Comparison of ENCODE assay signal across 1 cellular context in the genomic region with DNA sequence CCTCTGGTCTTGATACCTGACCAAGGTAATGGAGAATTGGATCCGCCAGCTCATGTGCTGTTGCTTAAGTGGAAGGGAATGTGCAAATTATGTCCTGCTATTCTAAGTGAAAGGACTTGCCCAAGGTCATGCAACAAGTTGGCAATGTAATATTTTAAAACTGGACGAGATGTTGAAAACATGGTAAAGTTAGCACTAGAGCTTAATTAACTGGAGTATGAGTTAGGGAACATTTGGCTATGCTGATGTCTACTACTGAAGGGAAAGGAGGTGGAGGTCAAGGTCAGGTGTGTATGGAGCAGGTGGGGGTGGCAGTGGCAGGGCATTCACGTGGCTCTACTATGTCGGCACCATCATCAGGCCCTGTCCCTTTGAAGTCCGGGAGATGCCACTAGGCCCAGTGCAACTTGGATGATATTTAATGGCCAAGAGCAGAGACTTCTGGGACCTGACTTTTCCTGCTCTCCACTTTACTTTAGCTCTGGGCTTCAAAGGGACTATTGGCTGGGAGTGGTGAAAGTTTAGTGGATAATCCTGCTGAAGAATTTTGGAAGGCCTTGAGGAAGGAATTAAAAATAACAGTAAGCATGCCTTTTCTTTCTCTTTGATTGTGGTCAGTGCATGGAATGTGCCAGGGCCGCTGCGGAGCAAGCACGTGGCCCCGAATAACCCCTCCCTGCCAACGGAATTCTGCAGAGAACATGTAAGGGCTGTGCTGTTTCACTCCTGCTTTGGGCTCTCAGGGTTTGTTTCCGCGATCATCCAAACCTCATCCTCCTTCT.
TF ChIP-seq lines count a peak whose summit lies in the region.

No MANE protein-coding gene starts in this region.

TF ChIP-seq in SK-N-SH, 30 proteins besides CTCF, POLR2A, EP300 and RAD21 (continued from another document):
- TF ChIP-seq, protein P1, sequence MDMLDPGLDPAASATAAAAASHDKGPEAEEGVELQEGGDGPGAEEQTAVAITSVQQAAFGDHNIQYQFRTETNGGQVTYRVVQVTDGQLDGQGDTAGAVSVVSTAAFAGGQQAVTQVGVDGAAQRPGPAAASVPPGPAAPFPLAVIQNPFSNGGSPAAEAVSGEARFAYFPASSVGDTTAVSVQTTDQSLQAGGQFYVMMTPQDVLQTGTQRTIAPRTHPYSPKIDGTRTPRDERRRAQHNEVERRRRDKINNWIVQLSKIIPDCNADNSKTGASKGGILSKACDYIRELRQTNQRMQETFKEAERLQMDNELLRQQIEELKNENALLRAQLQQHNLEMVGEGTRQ (IDR thresholded peaks at IDR 0.05; ENCODE audit: borderline replicate concordance, low read depth, low read length) = no peak
- TF ChIP-seq, protein P2, sequence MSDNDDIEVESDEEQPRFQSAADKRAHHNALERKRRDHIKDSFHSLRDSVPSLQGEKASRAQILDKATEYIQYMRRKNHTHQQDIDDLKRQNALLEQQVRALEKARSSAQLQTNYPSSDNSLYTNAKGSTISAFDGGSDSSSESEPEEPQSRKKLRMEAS (IDR thresholded peaks at IDR 0.05; ENCODE audit: low read depth) = no peak
- TF ChIP-seq GATA2 (CRISPR knock-in tag; IDR thresholded peaks at IDR 0.05) (no peak), JUND (IDR thresholded peaks at IDR 0.05) (no peak), YY1 (IDR thresholded peaks at IDR 0.05; ENCODE audit: low read depth) (no peak), TCF12 (IDR thresholded peaks at IDR 0.05) (no peak), FOXM1 (IDR thresholded peaks at IDR 0.05; ENCODE audit: low read depth) (no peak), RFX5 (IDR thresholded peaks at IDR 0.05; ENCODE audit: low read length) (no peak), EZH2phosphoT487 (IDR thresholded peaks at IDR 0.05; ENCODE audit: borderline replicate concordance, low read depth) (no peak), NFIC (IDR thresholded peaks at IDR 0.05; ENCODE audit: borderline replicate concordance) (no peak), NRF1 (IDR thresholded peaks at IDR 0.05; ENCODE audit: low read depth, low read length) (no peak), MXI1 (IDR thresholded peaks at IDR 0.05; ENCODE audit: low read depth, low read length) (no peak), SMC3 (IDR thresholded peaks at IDR 0.05; ENCODE audit: low read depth, low read length) (no peak)
- TF ChIP-seq, protein P3, sequence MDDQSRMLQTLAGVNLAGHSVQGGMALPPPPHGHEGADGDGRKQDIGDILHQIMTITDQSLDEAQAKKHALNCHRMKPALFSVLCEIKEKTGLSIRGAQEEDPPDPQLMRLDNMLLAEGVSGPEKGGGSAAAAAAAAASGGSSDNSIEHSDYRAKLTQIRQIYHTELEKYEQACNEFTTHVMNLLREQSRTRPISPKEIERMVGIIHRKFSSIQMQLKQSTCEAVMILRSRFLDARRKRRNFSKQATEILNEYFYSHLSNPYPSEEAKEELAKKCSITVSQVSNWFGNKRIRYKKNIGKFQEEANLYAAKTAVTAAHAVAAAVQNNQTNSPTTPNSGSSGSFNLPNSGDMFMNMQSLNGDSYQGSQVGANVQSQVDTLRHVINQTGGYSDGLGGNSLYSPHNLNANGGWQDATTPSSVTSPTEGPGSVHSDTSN (IDR thresholded peaks at IDR 0.05) = no peak
TF ChIP-seq in SK-N-SH: peak in this region for 0.
